ENCODE assay signal across 8 cellular contexts in the genomic region with DNA sequence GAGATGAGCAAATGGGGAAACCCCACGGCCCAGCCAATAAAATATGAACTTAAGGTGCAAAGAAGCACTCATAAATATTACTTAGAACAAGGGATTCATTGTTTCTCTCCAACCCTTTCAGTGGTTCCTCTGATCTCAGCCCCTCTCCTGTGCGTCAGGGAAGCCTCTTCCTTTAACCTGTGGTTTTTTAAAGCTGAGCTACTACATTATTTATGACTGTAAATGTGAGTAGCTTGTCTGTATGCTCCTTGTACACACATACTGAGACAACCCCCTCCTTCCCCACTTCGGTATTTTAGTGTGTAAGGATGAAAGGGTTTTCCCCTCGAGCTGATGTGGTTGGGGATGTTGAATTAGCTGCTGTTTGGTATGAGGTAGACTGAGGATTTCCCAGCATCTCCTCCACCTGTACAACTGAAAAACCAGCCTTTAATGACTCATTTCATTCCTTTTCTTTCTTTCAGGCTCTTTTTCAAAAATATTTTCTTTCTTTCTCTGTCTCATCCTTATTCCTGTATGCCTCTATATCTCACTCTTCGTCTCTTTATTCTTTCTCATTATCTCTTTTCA.
DNase-seq lines count a peak whose midpoint lies in the region; ATAC-seq and TF ChIP-seq lines count a peak whose summit lies in the region.

No MANE protein-coding gene starts in this region.

- H3K36me3 ChIP-seq in KMS-11 (ENCODE audit: insufficient read depth) (no peaks in the 10 kb centered on the region), WERI-Rb-1 (no peaks in the 10 kb centered on the region)

- H3K27ac ChIP-seq in KMS-11 (peak overlapping the region; percentile 21; the same call in 1 of the 2 replicates), WERI-Rb-1 (no peak overlapping the region)

- peak overlapping the region; percentile 36 for H3K4me2 ChIP-seq in KMS-11

- peak; percentile 31 for DNase-seq in foreskin melanocyte
- no peak for DNase-seq in NK-92 treated with Interleukin-12 subunit alpha and Interleukin-12 subunit beta, amount 100 ng/mL, for 24 hours (lab: John Stamatoyannopoulos, UW)
- no peak for DNase-seq in WERI-Rb-1
- DNase-seq in activated CD8-positive, alpha-beta memory T cell treated with anti-CD3 and anti-CD28 coated beads, Interleukin-2, amount 50 U/mL, for 48 hours: no peak
- no peak for DNase-seq in NCI-H2029 treated with DMSO at 0.1 percent for 48 hours (lab: John Stamatoyannopoulos, UW)

- H3K4me3 ChIP-seq in KMS-11 (IDR thresholded peaks at IDR 0.05; ENCODE audit: insufficient read depth, low read depth, low read length) (no peak overlapping the region), WERI-Rb-1 (ENCODE audit: low read depth, low read length) (no peak overlapping the region)

- no peaks in the 10 kb centered on the region for H3K79me2 ChIP-seq in KMS-11 (ENCODE audit: insufficient read depth, low read depth)

- H3K9me3 ChIP-seq in WERI-Rb-1 (ENCODE audit: severe bottlenecking): no peaks in the 10 kb centered on the region

- peaks cover 29% of the 10 kb centered on the region for H3K4me1 ChIP-seq in KMS-11 (ENCODE audit: low read depth, poor library complexity, severe bottlenecking)

- no peaks in the 10 kb centered on the region for H4K20me1 ChIP-seq in KMS-11 (ENCODE audit: insufficient read depth)

- TF ChIP-seq CTCF in KMS-11 (conservative IDR thresholded peaks at IDR 0.05; ENCODE audit: low read depth, low read length) (no peak), WERI-Rb-1 (IDR thresholded peaks at IDR 0.05; ENCODE audit: low read depth, low read length) (no peak)

- H2AFZ ChIP-seq in KMS-11 (ENCODE audit: low read depth): no peak overlapping the region

- no peaks in the 10 kb centered on the region for H3K27me3 ChIP-seq in KMS-11 (ENCODE audit: insufficient read depth, low read depth)
- H3K27me3 ChIP-seq in WERI-Rb-1 (ENCODE audit: insufficient read depth, low read depth, severe bottlenecking): no peaks in the 10 kb centered on the region

- ATAC-seq in GM18519 (IDR thresholded peaks at IDR 0.05; ENCODE audit: low FRiP score, unreplicated experiment): peak; percentile 94
- ATAC-seq in GM21737 (IDR thresholded peaks at IDR 0.05; ENCODE audit: unreplicated experiment): peak; percentile 96

- H3K9ac ChIP-seq in KMS-11: no peak overlapping the region
